8 cellular contexts compared by ENCODE assay signal in the genomic region with DNA sequence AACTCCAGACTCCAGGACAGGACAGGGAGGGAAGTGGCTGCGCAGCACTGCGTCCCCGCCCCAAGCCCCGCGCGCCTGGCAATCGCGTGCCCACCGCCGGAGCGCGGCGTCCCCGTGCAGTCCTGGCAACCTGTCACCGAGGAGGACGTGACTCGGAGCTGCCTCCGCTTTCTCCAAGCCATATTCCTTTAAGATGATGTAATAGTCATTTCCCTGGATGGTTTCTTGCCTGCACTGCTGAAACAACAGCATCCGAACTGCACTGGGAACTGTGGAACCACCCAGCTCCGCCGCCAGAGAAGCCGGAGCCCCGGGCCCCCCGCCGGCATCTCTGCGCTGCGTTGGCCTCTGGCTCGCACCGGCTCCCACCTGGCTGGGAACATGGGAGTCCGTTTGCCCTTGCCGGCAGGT. TPM values are rescaled to one million over a fixed set of nuclear protein-coding genes. Genes with fewer than 3 reads are reported as not detected.
A peak's percentile ranks its signal among the peaks of the same experiment; 100 is the strongest.
DNase-seq lines count a peak whose midpoint lies in the region; ATAC-seq and TF ChIP-seq lines count a peak whose summit lies in the region.

No MANE protein-coding gene starts in this region.

- H3K27ac ChIP-seq in body of pancreas (peak overlapping the region; percentile 48 to 78 (median 52)), urinary bladder (ENCODE audit: low read depth) (no peak overlapping the region)

- no peaks in the 10 kb centered on the region for H3K36me3 Mint-ChIP-seq in activated CD4-positive, alpha-beta T cell treated with anti-CD3 and anti-CD28 coated beads for 36 hours (ENCODE audit: low read depth)

- H3K4me1 ChIP-seq in body of pancreas, result peaks cover 40% of the 10 kb centered on the region
- no peaks in the 10 kb centered on the region for H3K4me1 ChIP-seq in urinary bladder (ENCODE audit: insufficient read depth)

- H3K36me3 ChIP-seq in body of pancreas (replicated peaks in 1 of 2; ENCODE audit: insufficient read depth in 1 of 2, low read depth in 2 of 2), result no peaks in the 10 kb centered on the region
- no peaks in the 10 kb centered on the region for H3K36me3 ChIP-seq in kidney epithelial cell (ENCODE audit: control insufficient read depth, insufficient read depth, low read length)
- no peaks in the 10 kb centered on the region for H3K36me3 ChIP-seq in urinary bladder (ENCODE audit: insufficient read depth)

- peaks cover 17% of the 10 kb centered on the region for H3K4me1 Mint-ChIP-seq in activated CD4-positive, alpha-beta T cell treated with anti-CD3 and anti-CD28 coated beads for 36 hours

- H3K9me3 ChIP-seq in body of pancreas, result no peaks in the 10 kb centered on the region

- DNase-seq in activated CD4-positive, alpha-beta T cell treated with anti-CD3 and anti-CD28 coated beads for 36 hours, result peak; percentile 13
- DNase-seq in activated CD4-positive, alpha-beta T cell treated with anti-CD3 and anti-CD28 coated beads for 1 hour, result no peak
- DNase-seq in body of pancreas (peak; percentile 46 to 64 (median 60)), kidney epithelial cell (ENCODE audit: low read depth) (no peak), NCI-H2196 treated with DMSO at 0.1 percent for 48 hours (lab: John Stamatoyannopoulos, UW; ENCODE audit: unreplicated experiment) (no peak)
- no peak for DNase-seq in activated CD4-positive, CD25-positive, alpha-beta regulatory T cell (lab: John Stamatoyannopoulos, UW)

- TF ChIP-seq POLR2A in body of pancreas (IDR thresholded peaks at IDR 0.05), result peak; percentile 41 to 58 (median 45)

- POLR2A ChIA-PET in activated CD4-positive, alpha-beta T cell treated with anti-CD3 and anti-CD28 coated beads for 36 hours (lab: Charles Lee), result no interaction called here

- H3K4me3 Mint-ChIP-seq in activated CD4-positive, alpha-beta T cell treated with anti-CD3 and anti-CD28 coated beads for 36 hours, result no peak overlapping the region

- 0 to 1% methylated on average over 28 to 31 of the region's 31 CpGs for WGBS in body of pancreas, 2 donors
- 1% methylated on average over 31 of the region's 31 CpGs for WGBS in urinary bladder

- peaks cover 42% of the 10 kb centered on the region for H3K27me3 Mint-ChIP-seq in activated CD4-positive, alpha-beta T cell treated with anti-CD3 and anti-CD28 coated beads for 36 hours

- H3K27ac Mint-ChIP-seq in activated CD4-positive, alpha-beta T cell treated with anti-CD3 and anti-CD28 coated beads for 36 hours, result no peak overlapping the region

- ATAC-seq in activated CD4-positive, alpha-beta T cell treated with anti-CD3 and anti-CD28 coated beads for 36 hours, result no peak
- ATAC-seq in body of pancreas (peak; percentile 80), GM18861 (IDR thresholded peaks at IDR 0.05; ENCODE audit: unreplicated experiment) (no peak)

- TF ChIP-seq CTCF in body of pancreas (IDR thresholded peaks at IDR 0.05) (peak in 2 of 7 experiments; percentile 9 to 13), kidney epithelial cell (IDR thresholded peaks at IDR 0.05; ENCODE audit: insufficient read depth, low read length, poor library complexity, severe bottlenecking) (no peak)

- CTCF ChIA-PET in activated CD4-positive, alpha-beta T cell treated with anti-CD3 and anti-CD28 coated beads for 36 hours (lab: Charles Lee), result interaction anchor here (0.7 to 1.8 kb wide), 5 partner anchors 58 to 1941 kb away, joined by 3 to 9 read pairs (median 3); no protein-coding TSS in a partner anchor

- no peaks in the 10 kb centered on the region for H3K27me3 ChIP-seq in body of pancreas
- H3K27me3 ChIP-seq in kidney epithelial cell (ENCODE audit: control insufficient read depth, insufficient read depth, low read length), result no peaks in the 10 kb centered on the region

- H3K4me3 ChIP-seq in body of pancreas (peak overlapping the region; percentile 21 to 55), kidney epithelial cell (ENCODE audit: low read depth, low read length) (peak overlapping the region; percentile 23), urinary bladder (ENCODE audit: low read depth, low read length) (peak overlapping the region; percentile 15)

- no peaks in the 10 kb centered on the region for H3K9me3 Mint-ChIP-seq in activated CD4-positive, alpha-beta T cell treated with anti-CD3 and anti-CD28 coated beads for 36 hours (ENCODE audit: low read depth)

- intact Hi-C loops in activated CD4-positive, alpha-beta T cell treated with anti-CD3 and anti-CD28 coated beads for 36 hours (cut with DNase I, micrococcal nuclease), result loop anchor here (2.0 to 10.0 kb wide), 3 partner anchors 190 to 1840 kb away; no protein-coding TSS in a partner anchor
- intact Hi-C loops in body of pancreas (cut with DNase I), result no loop called here

RNA-seq across cellular contexts. Expression of a gene that starts 34.5 kb away (rescaled TPM):
- total RNA-seq in activated CD4-positive, alpha-beta T cell treated with anti-CD3 and anti-CD28 coated beads for 36 hours, result under 1 TPM; 0.14 to 0.25 TPM
- 1 to 10 TPM; 3.4 to 4.3 TPM for total RNA-seq in body of pancreas
- 1.1 and 1.4 TPM in 2 replicates for total RNA-seq in kidney epithelial cell
- 1.6 TPM for total RNA-seq in urinary bladder
- polyA plus RNA-seq in urinary bladder, result 0.06 TPM

RNA-seq across cellular contexts. Expression of a gene that starts 34.7 kb away (rescaled TPM):
- 10 to 100 TPM; 39.1 to 44.2 TPM for total RNA-seq in activated CD4-positive, alpha-beta T cell treated with anti-CD3 and anti-CD28 coated beads for 36 hours
- 10 to 100 TPM; 18.9 to 20.4 TPM for total RNA-seq in body of pancreas
- total RNA-seq in kidney epithelial cell, result 41.1 and 68.5 TPM in 2 replicates
- total RNA-seq in urinary bladder, result 76.2 TPM
- 24.2 TPM for polyA plus RNA-seq in urinary bladder

Comparison
In these comparisons a context has a peak if more than half of its experiments do, and no peak if none do; other contexts are left out.
1. DNase-seq: peak in activated CD4-positive, alpha-beta T cell treated with anti-CD3 and anti-CD28 coated beads for 36 hours (single experiment) and body of pancreas (4 of 4); none in activated CD4-positive, alpha-beta T cell treated with anti-CD3 and anti-CD28 coated beads for 1 hour (single experiment), kidney epithelial cell (single experiment), activated CD4-positive, CD25-positive, alpha-beta regulatory T cell (0 of 4) and NCI-H2196 treated with DMSO at 0.1 percent for 48 hours (single experiment).
2. Peak in every context shown above with its lines, with median percentiles within 50 percentile points of each other: H3K4me3 ChIP-seq.